ENCODE assay signal across 8 cellular contexts in genomic region chr11:67468056-67468455, GRCh38. TPM values are rescaled to one million over a fixed set of nuclear protein-coding genes. Genes with fewer than 3 reads are reported as not detected.
A peak's percentile ranks its signal among the peaks of the same experiment; 100 is the strongest.
DNase-seq lines count a peak whose midpoint lies in the region; ATAC-seq and TF ChIP-seq lines count a peak whose summit lies in the region.

No MANE protein-coding gene starts in this region.

- H3K4me2 ChIP-seq in H9 (ENCODE audit: insufficient read depth, insufficient read length, low read length) (peak overlapping the region; percentile 67), OCI-LY3 (ENCODE audit: low read length) (peak overlapping the region; percentile 87)

- no peaks in the 10 kb centered on the region; the same call in 1 of the 2 replicates for H3K4me1 ChIP-seq in H9 (ENCODE audit: insufficient read depth, low read length)
- peaks cover 53% of the 10 kb centered on the region for H3K4me1 ChIP-seq in OCI-LY3 (ENCODE audit: low read length)
- no peaks in the 10 kb centered on the region for H3K4me1 ChIP-seq in ectodermal cell (ENCODE audit: control insufficient read depth, insufficient read depth, low read length)

- no peak overlapping the region for H2BK5ac ChIP-seq in H9 (ENCODE audit: insufficient read length, low read length)

- peaks cover 20 to 25% of the 10 kb centered on the region in 2 experiments for H3K4me1 Mint-ChIP-seq in H9
- H3K4me1 Mint-ChIP-seq in naive thymus-derived CD8-positive, alpha-beta T cell = peaks cover 13 to 45% (median 39%) of the 10 kb centered on the region in 4 donors

- H4K91ac ChIP-seq in H9 (ENCODE audit: insufficient read length, low read depth, low read length) = no peak overlapping the region

- H3K27ac ChIP-seq in H9 (ENCODE audit: insufficient read length, low read depth, low read length) = no peak overlapping the region
- H3K27ac ChIP-seq in OCI-LY3 (ENCODE audit: low read length) = no peak overlapping the region
- no peak overlapping the region for H3K27ac ChIP-seq in ectodermal cell (ENCODE audit: insufficient read depth, low read depth, low read length, poor library complexity, severe bottlenecking)

- H3K56ac ChIP-seq in H9 (ENCODE audit: insufficient read length, low read depth, low read length) = no peak overlapping the region

- H3K9me3 ChIP-seq in H9 (ENCODE audit: control insufficient read depth, low read depth, low read length) (no peaks in the 10 kb centered on the region), OCI-LY3 (ENCODE audit: insufficient read depth, low read length) (no peaks in the 10 kb centered on the region), ectodermal cell (ENCODE audit: control insufficient read depth, low read length) (no peaks in the 10 kb centered on the region)

- no peak overlapping the region for H2BK15ac ChIP-seq in H9 (ENCODE audit: low read depth, low read length)

- POLR2A ChIA-PET in naive thymus-derived CD8-positive, alpha-beta T cell (lab: Charles Lee) = interaction anchor here (0.6 to 28.8 kb wide), 25 partner anchors 11 to 1853 kb away, joined by 3 to 780 read pairs (median 8); partner anchors contain the start of genes AIP, CABP4, CARNS1 and CDK2AP2
- POLR2A ChIA-PET in GM10248 (lab: Yijun Ruan, JAX) = interaction anchor here (0.6 to 1.6 kb wide), 6 partner anchors 9 to 350 kb away, joined by 3 to 5 read pairs (median 3); partner anchors contain the start of gene AIP

- DNase-seq in H9 (no peak), GM10248 (ENCODE audit: extremely low spot score) (no peak), iPS-NIHi7 (ENCODE audit: extremely low spot score) (no peak)
- DNase-seq in naive thymus-derived CD8-positive, alpha-beta T cell = peak in 1 of 10 donors; percentile 45
- no peak for DNase-seq in effector CD4-positive, alpha-beta T cell

- H3K79me2 ChIP-seq in H9 (ENCODE audit: insufficient read depth, low read length) (no peaks in the 10 kb centered on the region), OCI-LY3 (ENCODE audit: low read length) (peaks cover 15% of the 10 kb centered on the region)

- H3K4ac ChIP-seq in H9 (ENCODE audit: low read depth, low read length) = no peak overlapping the region

- no peak overlapping the region for H3K18ac ChIP-seq in H9 (ENCODE audit: insufficient read length, low read depth, low read length)

- TF ChIP-seq CTCF in H9 (conservative IDR thresholded peaks at IDR 0.05) = no peak
- no peak for TF ChIP-seq CTCF in OCI-LY3 (IDR thresholded peaks at IDR 0.05; ENCODE audit: low read depth, low read length)
- no peak for TF ChIP-seq CTCF in GM10248 (IDR thresholded peaks at IDR 0.05; ENCODE audit: control extremely low read depth, extremely low read depth, low read depth, missing control alignments)

- H3T11ph ChIP-seq in H9 (ENCODE audit: low read length) = no peak overlapping the region

- no peak overlapping the region for H4K5ac ChIP-seq in H9 (ENCODE audit: insufficient read length, low read depth, low read length)

- no peak overlapping the region for H3K14ac ChIP-seq in H9 (ENCODE audit: insufficient read depth, low read length)

- no peak overlapping the region for H2AK5ac ChIP-seq in H9 (ENCODE audit: insufficient read length, low read length)

- H3K23me2 ChIP-seq in H9 (ENCODE audit: insufficient read length, low read depth, low read length, poor library complexity, severe bottlenecking) = peaks cover 12% of the 10 kb centered on the region

- no peaks in the 10 kb centered on the region for H3K9me3 Mint-ChIP-seq in H9
- H3K9me3 Mint-ChIP-seq in naive thymus-derived CD8-positive, alpha-beta T cell = no peaks in the 10 kb centered on the region

- H3K36me3 Mint-ChIP-seq in H9 (ENCODE audit: insufficient read depth in 1 of 3, low read depth in 3 of 3) = peaks cover 0 to 4% (median 0%) of the 10 kb centered on the region in 3 experiments; a peak in 2 of 7 replicates
- no peaks in the 10 kb centered on the region for H3K36me3 Mint-ChIP-seq in naive thymus-derived CD8-positive, alpha-beta T cell

- H3K9ac ChIP-seq in H9 (ENCODE audit: extremely low read depth, insufficient read length, low read length) = peak overlapping the region; percentile 43
- peak overlapping the region; percentile 87 for H3K9ac ChIP-seq in OCI-LY3 (ENCODE audit: low read length)

- no peak overlapping the region for H2AFZ ChIP-seq in H9 (ENCODE audit: low read length)
- no peak overlapping the region for H2AFZ ChIP-seq in OCI-LY3 (ENCODE audit: low read depth, low read length)

- no peak overlapping the region for H3K23ac ChIP-seq in H9 (ENCODE audit: insufficient read length, low read depth, low read length)

- H3K27me3 ChIP-seq in H9 (ENCODE audit: insufficient read depth, low read length) (peaks cover 3% of the 10 kb centered on the region; the same call in 1 of the 2 replicates), OCI-LY3 (ENCODE audit: low read depth, low read length) (no peaks in the 10 kb centered on the region), ectodermal cell (ENCODE audit: control insufficient read depth, insufficient read depth, low read length, poor library complexity, severe bottlenecking) (no peaks in the 10 kb centered on the region)

- no peak overlapping the region for H2BK120ac ChIP-seq in H9 (ENCODE audit: low read depth, low read length, poor library complexity, severe bottlenecking)

- ATAC-seq in naive thymus-derived CD8-positive, alpha-beta T cell = no peak
- no peak for ATAC-seq in HG02759 (IDR thresholded peaks at IDR 0.05; ENCODE audit: unreplicated experiment)

- peak overlapping the region; percentile 87 to 90 for H3K4me3 Mint-ChIP-seq in H9
- H3K4me3 Mint-ChIP-seq in naive thymus-derived CD8-positive, alpha-beta T cell = peak overlapping the region; percentile 83 to 93 (median 90)

- peak overlapping the region; percentile 63 to 95 (median 80); a peak in 4 of 7 replicates for H3K27ac Mint-ChIP-seq in H9
- peak overlapping the region; percentile 84 to 96 (median 92) for H3K27ac Mint-ChIP-seq in naive thymus-derived CD8-positive, alpha-beta T cell

- H2BK20ac ChIP-seq in H9 (ENCODE audit: low read depth, low read length, poor library complexity, severe bottlenecking) = no peak overlapping the region

- H4K20me1 ChIP-seq in H9 (ENCODE audit: control insufficient read depth, insufficient read depth, insufficient read length) (no peaks in the 10 kb centered on the region), OCI-LY3 (ENCODE audit: insufficient read depth, low read length) (no peaks in the 10 kb centered on the region)

- no CpG with 5 or more reads among the region's 5 CpGs for WGBS in H9 (ENCODE audit: extremely low coverage, insufficient read length, low lambda C conversion rate)
- WGBS in ectodermal cell, 2 experiments = 72 to 77% methylated on average over 5 of the region's 5 CpGs

- H3K27me3 Mint-ChIP-seq in H9 (ENCODE audit: low read depth) = peaks cover 6% of the 10 kb centered on the region
- no peaks in the 10 kb centered on the region for H3K27me3 Mint-ChIP-seq in naive thymus-derived CD8-positive, alpha-beta T cell

- no peak overlapping the region for H4K8ac ChIP-seq in H9 (replicated peaks; ENCODE audit: insufficient read length, low read depth, low read length)

- H3K36me3 ChIP-seq in OCI-LY3 (replicated peaks; ENCODE audit: low read depth, low read length) (no peaks in the 10 kb centered on the region), ectodermal cell (ENCODE audit: control insufficient read depth, insufficient read depth, low read length) (no peaks in the 10 kb centered on the region)

- CTCF ChIA-PET in GM10248 (lab: Yijun Ruan, JAX) = interaction anchor here (0.8 to 3.6 kb wide), 16 partner anchors 10 to 117 kb away, joined by 3 to 22 read pairs (median 4); partner anchors contain the start of genes AIP, PITPNM1, PPP1CA and RAD9A

- H3K4me3 ChIP-seq in OCI-LY3 (ENCODE audit: low read length) (peak overlapping the region; percentile 93), ectodermal cell (ENCODE audit: insufficient read depth, low read depth, low read length) (peak overlapping the region; percentile 88)

- H3K79me1 ChIP-seq in H9 (ENCODE audit: insufficient read depth, low read depth, low read length, poor library complexity, severe bottlenecking) = no peaks in the 10 kb centered on the region

- no peak overlapping the region for H2BK12ac ChIP-seq in H9 (ENCODE audit: insufficient read length, low read depth, low read length)

RNA-seq across cellular contexts. Expression of gene TMEM134, which starts 1.0 kb away (rescaled TPM):
- total RNA-seq in H9 (2021) = 46.9 and 53.6 TPM in 2 replicates
- polyA plus RNA-seq in ectodermal cell (2013, experiment 1 of 4) = 52.0 TPM
- 53.5 TPM for polyA plus RNA-seq in ectodermal cell (2013, experiment 2 of 4)
- polyA plus RNA-seq in ectodermal cell (2013, experiment 3 of 4) = 54.2 TPM
- polyA plus RNA-seq in ectodermal cell (2013, experiment 4 of 4) = 65.0 TPM
- total RNA-seq in naive thymus-derived CD8-positive, alpha-beta T cell = 100 to 1,000 TPM; 105 to 111 TPM
- 100 to 1,000 TPM; 128 to 148 (median 144) TPM for polyA plus RNA-seq in naive thymus-derived CD8-positive, alpha-beta T cell

RNA-seq across cellular contexts. Expression of gene CABP4, which starts 12.9 kb away (rescaled TPM):
- 0.09 TPM in 1 of 2 replicates, not detected in the other for total RNA-seq in H9 (2021)
- polyA plus RNA-seq in ectodermal cell (2013, experiment 1 of 4) = not detected
- polyA plus RNA-seq in ectodermal cell (2013, experiment 2 of 4) = not detected
- polyA plus RNA-seq in ectodermal cell (2013, experiment 3 of 4) = not detected
- polyA plus RNA-seq in ectodermal cell (2013, experiment 4 of 4) = not detected
- total RNA-seq in naive thymus-derived CD8-positive, alpha-beta T cell = 1 to 10 TPM; 2.9 to 3.7 TPM
- under 1 TPM; 0.58 to 0.96 (median 0.62) TPM for polyA plus RNA-seq in naive thymus-derived CD8-positive, alpha-beta T cell

RNA-seq across cellular contexts. Expression of gene AIP, which starts 14.8 kb away (rescaled TPM):
- 31.9 and 35.6 TPM in 2 replicates for total RNA-seq in H9 (2021)
- polyA plus RNA-seq in ectodermal cell (2013, experiment 1 of 4) = 37.5 TPM
- polyA plus RNA-seq in ectodermal cell (2013, experiment 2 of 4) = 34.0 TPM
- polyA plus RNA-seq in ectodermal cell (2013, experiment 3 of 4) = 32.2 TPM
- 34.2 TPM for polyA plus RNA-seq in ectodermal cell (2013, experiment 4 of 4)
- total RNA-seq in naive thymus-derived CD8-positive, alpha-beta T cell = 100 to 1,000 TPM; 136 to 141 TPM
- 100 to 1,000 TPM; 146 to 169 (median 146) TPM for polyA plus RNA-seq in naive thymus-derived CD8-positive, alpha-beta T cell

RNA-seq across cellular contexts. Expression of gene GPR152, which starts 15.5 kb away (rescaled TPM):
- not detected in 2 replicates for total RNA-seq in H9 (2021)
- polyA plus RNA-seq in ectodermal cell (2013, experiment 1 of 4) = not detected
- not detected for polyA plus RNA-seq in ectodermal cell (2013, experiment 2 of 4)
- not detected for polyA plus RNA-seq in ectodermal cell (2013, experiment 3 of 4)
- polyA plus RNA-seq in ectodermal cell (2013, experiment 4 of 4) = not detected
- not detected for total RNA-seq in naive thymus-derived CD8-positive, alpha-beta T cell
- polyA plus RNA-seq in naive thymus-derived CD8-positive, alpha-beta T cell = 1 to 10 TPM in 1 of 3 donors, under 1 TPM in 2; 0.20 to 1.2 (median 0.86) TPM

RNA-seq across cellular contexts. Expression of gene CORO1B, which starts 24.8 kb away (rescaled TPM):
- 80.9 and 86.4 TPM in 2 replicates for total RNA-seq in H9 (2021)
- polyA plus RNA-seq in ectodermal cell (2013, experiment 1 of 4) = 68.5 TPM
- polyA plus RNA-seq in ectodermal cell (2013, experiment 2 of 4) = 70.4 TPM
- 59.3 TPM for polyA plus RNA-seq in ectodermal cell (2013, experiment 3 of 4)
- 55.4 TPM for polyA plus RNA-seq in ectodermal cell (2013, experiment 4 of 4)
- 10 to 100 TPM; 21.2 to 22.3 TPM for total RNA-seq in naive thymus-derived CD8-positive, alpha-beta T cell
- 10 to 100 TPM in 1 of 3 donors, 1 to 10 TPM in 2; 9.2 to 12.6 (median 9.8) TPM for polyA plus RNA-seq in naive thymus-derived CD8-positive, alpha-beta T cell
